In genomic region chr2:43270930-43271615, GRCh38 we compare ENCODE assay signal across 15 cellular contexts. TPM values are rescaled to one million over a fixed set of nuclear protein-coding genes. Genes with fewer than 3 reads are reported as not detected.
DNase-seq lines count a peak whose midpoint lies in the region; ATAC-seq and TF ChIP-seq lines count a peak whose summit lies in the region.
"Had no signal": no experiment of that assay in that cellular context is flagged by ENCODE, and none has a peak within 500 bp of the region (broad histone marks: within the 10 kb centered on the region; RNA-seq: fewer than 3 reads in every experiment).

No MANE protein-coding gene starts in this region.

- no peaks in the 10 kb centered on the region for H3K36me3 ChIP-seq in cardiac muscle cell
- H3K36me3 ChIP-seq in heart left ventricle = no peaks in the 10 kb centered on the region
- no peaks in the 10 kb centered on the region; the same call in none of the 2 replicates for H3K36me3 ChIP-seq in WERI-Rb-1
- H3K36me3 ChIP-seq in vagina = no peaks in the 10 kb centered on the region
- no peaks in the 10 kb centered on the region for H3K36me3 ChIP-seq in left lung

- 86 to 96% (median 87%) methylated on average over 3 to 4 of the region's 4 CpGs for WGBS in heart left ventricle, 4 donors

- H3K27me3 ChIP-seq in cardiac muscle cell = no peaks in the 10 kb centered on the region
- H3K27me3 ChIP-seq in heart left ventricle = no peaks in the 10 kb centered on the region
- no peaks in the 10 kb centered on the region for H3K27me3 ChIP-seq in WERI-Rb-1 (ENCODE audit: insufficient read depth, low read depth, severe bottlenecking)
- H3K27me3 ChIP-seq in foreskin keratinocyte = no peaks in the 10 kb centered on the region
- no peaks in the 10 kb centered on the region for H3K27me3 ChIP-seq in vagina
- no peaks in the 10 kb centered on the region for H3K27me3 ChIP-seq in left lung

- intact Hi-C loops in heart left ventricle (cut with DNase I) = no loop called here
- intact Hi-C loops in vagina (cut with DNase I) = no loop called here
- intact Hi-C loops in left lung (cut with DNase I) = no loop called here

- ATAC-seq in heart left ventricle = no peak
- ATAC-seq in foreskin keratinocyte = no peak
- no peak for ATAC-seq in left lung
- no peak for ATAC-seq in GM21423 (IDR thresholded peaks at IDR 0.05; ENCODE audit: unreplicated experiment)
- ATAC-seq: mucosa of descending colon had no signal

- H3K4me1 ChIP-seq in cardiac muscle cell (ENCODE audit: low read depth) (peaks cover 35% of the 10 kb centered on the region), heart left ventricle (peaks cover 14 to 66% (median 43%) of the 10 kb centered on the region in 12 donors), foreskin keratinocyte (peaks cover 12% of the 10 kb centered on the region), vagina (peaks cover 57% of the 10 kb centered on the region), left lung (peaks cover 12 to 51% of the 10 kb centered on the region in 2 donors)

- H3K4me3 ChIP-seq in cardiac muscle cell (no peak overlapping the region), heart left ventricle (no peak overlapping the region), WERI-Rb-1 (ENCODE audit: low read depth, low read length) (no peak overlapping the region), vagina (no peak overlapping the region), left lung (no peak overlapping the region)
- H3K4me3 ChIP-seq: mucosa of descending colon had no signal

- no peak for TF ChIP-seq POLR2A in heart left ventricle (IDR thresholded peaks at IDR 0.05)
- TF ChIP-seq POLR2A in vagina (IDR thresholded peaks at IDR 0.05) = no peak

- H3K9me3 ChIP-seq in cardiac muscle cell (ENCODE audit: low read depth) = no peaks in the 10 kb centered on the region
- H3K9me3 ChIP-seq in heart left ventricle = no peaks in the 10 kb centered on the region
- H3K9me3 ChIP-seq in WERI-Rb-1 (ENCODE audit: severe bottlenecking) = no peaks in the 10 kb centered on the region
- H3K9me3 ChIP-seq in vagina = no peaks in the 10 kb centered on the region
- no peaks in the 10 kb centered on the region for H3K9me3 ChIP-seq in left lung
- H3K9me3 ChIP-seq: mucosa of descending colon had no signal

- peak; percentile 15 for TF ChIP-seq CTCF in cardiac muscle cell (IDR thresholded peaks at IDR 0.05; ENCODE audit: low read depth, low read length)
- no peak for TF ChIP-seq CTCF in heart left ventricle (IDR thresholded peaks at IDR 0.05)
- TF ChIP-seq CTCF in WERI-Rb-1 (IDR thresholded peaks at IDR 0.05; ENCODE audit: low read depth, low read length) = peak; percentile 15; the same call in 1 of the 2 replicates
- peak; percentile 47 for TF ChIP-seq CTCF in foreskin keratinocyte (conservative IDR thresholded peaks at IDR 0.05)
- no peak for TF ChIP-seq CTCF in vagina (IDR thresholded peaks at IDR 0.05)
- no peak for TF ChIP-seq CTCF in left lung (IDR thresholded peaks at IDR 0.05)

- DNase-seq in cardiac muscle cell (ENCODE audit: low read depth in 1 of 2, low spot score in 1 of 2) = no peak
- DNase-seq in heart left ventricle = no peak
- DNase-seq in WERI-Rb-1 = no peak
- DNase-seq in foreskin keratinocyte = no peak
- DNase-seq in vagina (ENCODE audit: extremely low spot score in 2 of 2) = no peak
- no peak for DNase-seq in RPMI8226
- DNase-seq in left lung = no peak
- DNase-seq: ACHN; activated naive CD8-positive, alpha-beta T cell treated with anti-CD3 and anti-CD28 coated beads for 36 hours; caudate nucleus; KBM-7; kidney; mucosa of descending colon; NCI-H524 treated with DMSO at 0.1 percent for 48 hours had no signal

- H3K27ac ChIP-seq in cardiac muscle cell (no peak overlapping the region), heart left ventricle (peak overlapping the region in 6 of 12 donors; percentile 69 to 90 (median 79)), WERI-Rb-1 (no peak overlapping the region), foreskin keratinocyte (no peak overlapping the region), vagina (peak overlapping the region; percentile 88), left lung (no peak overlapping the region)

RNA-seq across cellular contexts. Expression of gene ZFP36L2, which starts 44.7 kb away (rescaled TPM):
- 20.3 and 27.6 TPM in 2 replicates for total RNA-seq in cardiac muscle cell
- 73.9 and 88.4 TPM in 2 replicates for polyA plus RNA-seq in cardiac muscle cell
- total RNA-seq in heart left ventricle = 10 to 100 TPM; 28.8 to 94.4 (median 44.9) TPM
- polyA plus RNA-seq in heart left ventricle = 10 to 100 TPM; 29.2 to 29.5 TPM
- total RNA-seq in foreskin keratinocyte = 124 and 137 TPM in 2 replicates
- polyA plus RNA-seq in foreskin keratinocyte = 127 and 136 TPM in 2 replicates
- total RNA-seq in vagina = 206 TPM
- 100 to 1,000 TPM in 1 of 2 donors, 10 to 100 TPM in 1; 72.2 to 112 TPM for total RNA-seq in left lung

Comparison
In these comparisons a context has a peak if more than half of its experiments do, and no peak if none do; other contexts are left out.
1. CTCF ChIP-seq: peak in cardiac muscle cell (single experiment), WERI-Rb-1 (single experiment) and foreskin keratinocyte (single experiment); none in heart left ventricle (0 of 12), vagina (0 of 3) and left lung (0 of 2).